ENCODE assay signal across 8 cellular contexts in the genomic region with DNA sequence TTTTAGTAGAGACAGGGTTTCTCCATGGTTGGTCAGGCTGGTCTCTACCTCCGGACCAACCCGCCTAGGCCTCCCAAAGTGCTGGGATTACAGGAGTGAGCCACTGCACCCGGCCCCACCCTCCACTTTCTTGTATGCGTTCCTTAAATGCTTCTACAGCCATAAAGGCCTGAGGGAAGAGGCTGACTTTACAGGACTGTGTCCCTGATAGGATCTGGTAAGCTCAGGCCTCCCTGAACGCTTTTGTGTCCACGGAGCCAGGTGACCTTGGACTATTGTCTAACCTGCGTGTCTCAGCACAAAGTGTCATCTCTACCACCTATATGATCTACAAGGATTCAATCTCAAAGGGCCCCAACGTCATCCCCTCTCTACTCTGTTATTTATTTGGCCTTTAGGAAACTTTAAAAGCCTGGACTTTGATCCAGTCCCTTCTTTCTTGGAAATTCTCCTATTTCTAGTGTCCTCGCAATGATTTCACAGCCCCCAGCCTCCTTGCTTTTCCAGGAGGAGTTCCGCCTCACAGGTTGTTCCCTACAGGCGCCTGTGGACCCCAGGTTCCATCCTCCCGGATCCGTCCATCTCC. TPM values are rescaled to one million over a fixed set of nuclear protein-coding genes. Genes with fewer than 3 reads are reported as not detected.
DNase-seq lines count a peak whose midpoint lies in the region; ATAC-seq and TF ChIP-seq lines count a peak whose summit lies in the region.

No MANE protein-coding gene starts in this region.

- no peaks in the 10 kb centered on the region for H3K9me2 ChIP-seq in SU-DHL-6 (replicated peaks; ENCODE audit: insufficient read depth, low read length)

- H2AFZ ChIP-seq in SU-DHL-6 (ENCODE audit: low read depth, low read length, severe bottlenecking), result peak overlapping the region; percentile 76

- peak overlapping the region; percentile 97 for H3K4me3 ChIP-seq in GM12865 (ENCODE audit: low read depth, low read length)
- H3K4me3 ChIP-seq in SU-DHL-6 (ENCODE audit: insufficient read depth, low read length, poor library complexity, severe bottlenecking), result peak overlapping the region; percentile 84

- no peaks in the 10 kb centered on the region for H3K36me3 ChIP-seq in SU-DHL-6 (ENCODE audit: low read length)

- peak overlapping the region; percentile 92 for H3K9ac ChIP-seq in SU-DHL-6 (ENCODE audit: low read length)

- H3K79me2 ChIP-seq in SU-DHL-6 (ENCODE audit: insufficient read depth, low read length), result peaks cover 28% of the 10 kb centered on the region

- H3K4me2 ChIP-seq in SU-DHL-6 (ENCODE audit: low read depth, low read length, poor library complexity, severe bottlenecking), result peak overlapping the region; percentile 95

- TF ChIP-seq CTCF in GM12865 (IDR thresholded peaks at IDR 0.05; ENCODE audit: insufficient read depth, low read depth, low read length, missing control alignments) (no peak), SU-DHL-6 (IDR thresholded peaks at IDR 0.05; ENCODE audit: insufficient read depth, low read length, poor library complexity, severe bottlenecking) (no peak), foreskin keratinocyte (conservative IDR thresholded peaks at IDR 0.05) (no peak)

- H3K27me3 ChIP-seq in SU-DHL-6 (ENCODE audit: low read length) (no peaks in the 10 kb centered on the region), foreskin keratinocyte (no peaks in the 10 kb centered on the region)

- no peaks in the 10 kb centered on the region for H4K20me1 ChIP-seq in SU-DHL-6 (ENCODE audit: low read depth, low read length)

- 0 out of 2 replicates have a peak, but pooled peaks cover 4% of the 10 kb centered on the region for H3F3A ChIP-seq in SU-DHL-6 (ENCODE audit: insufficient read depth)

- no peaks in the 10 kb centered on the region for H3K9me3 ChIP-seq in SU-DHL-6 (ENCODE audit: insufficient read depth, low read length)

- DNase-seq in GM12865 (ENCODE audit: low read depth) (no peak), foreskin keratinocyte (peak in 1 of 2 donors; percentile 49), renal cortical epithelial cell (ENCODE audit: low read depth) (peak; percentile 37), GM19240 (ENCODE audit: insufficient read length, low spot score) (no peak), NK-92 (lab: John Stamatoyannopoulos, UW; ENCODE audit: unreplicated experiment) (no peak)
- no peak for DNase-seq in stimulated activated CD4-positive, alpha-beta T cell treated with anti-CD3 and anti-CD28 coated beads, Interleukin-2, amount 100 ng/mL, for 24 hours

- ATAC-seq in foreskin keratinocyte (peak; percentile 25), GM19455 (IDR thresholded peaks at IDR 0.05; ENCODE audit: unreplicated experiment) (no peak)

- H3K4me1 ChIP-seq in foreskin keratinocyte, result no peaks in the 10 kb centered on the region

- H3K27ac ChIP-seq in SU-DHL-6 (ENCODE audit: low read depth, low read length), result 0 out of 2 replicates have a peak overlapping the region, but pooled peaks have one; percentile 1
- H3K27ac ChIP-seq in foreskin keratinocyte, result peak overlapping the region; percentile 31

RNA-seq across cellular contexts. Expression of gene ZNF552, which starts 0.7 kb away (rescaled TPM):
- 8.3 and 8.6 TPM in 2 replicates for total RNA-seq in foreskin keratinocyte
- 4.3 and 5.6 TPM in 2 replicates for polyA plus RNA-seq in foreskin keratinocyte
- total RNA-seq in renal cortical epithelial cell, result 11.8 and 17.7 TPM in 2 replicates

RNA-seq across cellular contexts. Expression of gene ZNF587B, which starts 16.1 kb away (rescaled TPM):
- 22.4 and 26.0 TPM in 2 replicates for total RNA-seq in foreskin keratinocyte
- polyA plus RNA-seq in foreskin keratinocyte, result 3.9 and 4.4 TPM in 2 replicates
- 29.9 and 35.1 TPM in 2 replicates for total RNA-seq in renal cortical epithelial cell

RNA-seq across cellular contexts. Expression of gene ZNF587, which starts 35.6 kb away (rescaled TPM):
- total RNA-seq in foreskin keratinocyte (19.4 and 20.2 TPM in 2 replicates), renal cortical epithelial cell (29.0 and 75.3 TPM in 2 replicates)
- 2.2 and 2.5 TPM in 2 replicates for polyA plus RNA-seq in foreskin keratinocyte

RNA-seq across cellular contexts. Expression of gene ZNF586, which starts 44.5 kb away (rescaled TPM):
- total RNA-seq in foreskin keratinocyte (10.7 and 10.9 TPM in 2 replicates), renal cortical epithelial cell (16.2 and 18.1 TPM in 2 replicates)
- polyA plus RNA-seq in foreskin keratinocyte, result 3.8 and 5.6 TPM in 2 replicates
